ENCODE assay signal across 8 cellular contexts in the genomic region with DNA sequence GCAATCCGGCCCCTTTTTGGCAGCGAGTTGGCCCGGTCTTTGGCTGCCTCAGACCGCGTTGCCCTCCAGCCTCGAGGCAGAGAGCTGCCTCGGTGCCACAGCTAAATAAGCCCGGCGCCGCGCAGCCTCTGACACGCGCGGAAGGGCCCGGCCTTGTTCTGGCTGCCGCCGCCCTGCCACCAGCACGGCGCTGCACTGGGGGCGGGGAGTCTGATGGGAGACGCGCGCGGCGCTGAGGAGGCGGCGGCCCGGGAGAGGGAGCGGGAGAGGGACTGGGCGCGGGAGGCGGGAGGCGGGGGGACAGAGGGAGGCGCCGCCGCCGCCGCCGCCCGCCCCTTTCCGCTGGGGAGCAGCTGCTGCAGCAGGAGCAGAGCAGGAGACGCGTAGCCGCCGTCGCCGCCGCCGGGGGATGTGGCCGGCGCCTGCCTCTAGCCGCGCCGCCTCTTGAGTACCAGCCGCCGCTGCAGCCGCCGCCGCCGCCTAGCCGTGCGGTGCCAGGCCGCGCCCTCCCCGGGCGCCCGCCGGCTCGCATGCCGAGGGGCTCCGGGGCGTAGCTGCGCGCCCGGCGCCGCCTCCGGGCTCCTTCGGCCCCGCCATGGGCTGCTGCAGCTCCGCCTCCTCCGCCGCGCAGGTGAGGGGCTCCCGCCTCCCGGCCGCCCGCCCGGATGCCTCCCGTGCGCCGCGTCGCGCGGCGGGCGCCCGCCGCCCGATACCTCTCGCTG. TPM values are rescaled to one million over a fixed set of nuclear protein-coding genes. Genes with fewer than 3 reads are reported as not detected.
DNase-seq lines count a peak whose midpoint lies in the region; ATAC-seq and TF ChIP-seq lines count a peak whose summit lies in the region.

Gene SLC44A1 (plus strand): TSS at position 378 of the 722 bp plus-strand sequence. CDS start 218 bp downstream, at position 596.

- H2BK15ac ChIP-seq in mesenchymal stem cell (ENCODE audit: low read depth, poor library complexity, severe bottlenecking), result peak within 1 kb of the TSS; percentile 75

- peak within 1 kb of the TSS; percentile 77 for H2AFZ ChIP-seq in mesenchymal stem cell (ENCODE audit: low read depth, low read length)

- H3K79me1 ChIP-seq in mesenchymal stem cell (replicated peaks; ENCODE audit: low read length, poor library complexity, severe bottlenecking), result peaks cover 14% of the 10 kb centered on the region

- peak; percentile 98 for DNase-seq in COLO668 (lab: John Stamatoyannopoulos, UW; ENCODE audit: unreplicated experiment)
- peak; percentile 87 for DNase-seq in GM20000 (ENCODE audit: low spot score)
- peak; percentile 73 for DNase-seq in HS-5 (ENCODE audit: low read depth)
- DNase-seq in NK-92 (lab: John Stamatoyannopoulos, UW; ENCODE audit: unreplicated experiment), result peak; percentile 37
- peak; percentile 75 to 83 (median 80) for DNase-seq in activated CD8-positive, alpha-beta memory T cell treated with anti-CD3 and anti-CD28 coated beads for 48 hours (ENCODE audit: low read depth in 2 of 3, low spot score in 2 of 3)
- peak; percentile 87 to 88 (median 87) for DNase-seq in effector memory CD8-positive, alpha-beta T cell
- peak; percentile 96 for DNase-seq in mesenchymal stem cell
- peak; percentile 83 for DNase-seq in stimulated activated CD8-positive, alpha-beta memory T cell treated with anti-CD3 and anti-CD28 coated beads, Interleukin-12 subunit alpha, Interleukin-12 subunit beta, amount 100 ng/mL, for 24 hours (ENCODE audit: extremely low read depth)

- H3K14ac ChIP-seq in mesenchymal stem cell (ENCODE audit: low read length in 2 of 2), result peak within 1 kb of the TSS in 1 of 2 experiments; percentile 93

- ATAC-seq in effector memory CD8-positive, alpha-beta T cell (replicated peaks), result peak; percentile 80

- peak within 1 kb of the TSS; percentile 49 for H3K27ac ChIP-seq in mesenchymal stem cell (ENCODE audit: low read length, poor library complexity, severe bottlenecking)

- H2BK12ac ChIP-seq in mesenchymal stem cell (ENCODE audit: low read length in 2 of 2), result peak within 1 kb of the TSS in 1 of 2 experiments; percentile 71

- H3K18ac ChIP-seq in mesenchymal stem cell (ENCODE audit: low read depth in 1 of 2, low read length in 2 of 2), result peak within 1 kb of the TSS; percentile 92

- H3K36me3 ChIP-seq in mesenchymal stem cell (ENCODE audit: control insufficient read depth in 1 of 2, insufficient read depth in 2 of 2, low read depth in 1 of 2, low read length in 2 of 2), result no peaks in the 10 kb centered on the region

- peak within 1 kb of the TSS; percentile 85 for H2BK120ac ChIP-seq in mesenchymal stem cell (ENCODE audit: low read depth, low read length)

- no peak for TF ChIP-seq CTCF in GM20000 (IDR thresholded peaks at IDR 0.05; ENCODE audit: extremely low read depth, missing control alignments)

- peak within 1 kb of the TSS; percentile 99 for H3K4me2 ChIP-seq in mesenchymal stem cell (ENCODE audit: low read length, poor library complexity, severe bottlenecking)

- peak within 1 kb of the TSS; percentile 77 to 93 for H3K27ac Mint-ChIP-seq in effector memory CD8-positive, alpha-beta T cell

- H3K27me3 ChIP-seq in mesenchymal stem cell (ENCODE audit: control insufficient read depth in 1 of 2, insufficient read depth in 1 of 2, low read length in 2 of 2), result no peaks in the 10 kb centered on the region

- H3K4me3 Mint-ChIP-seq in effector memory CD8-positive, alpha-beta T cell, result peak within 1 kb of the TSS; percentile 92 to 95

- H4K8ac ChIP-seq in mesenchymal stem cell (ENCODE audit: low read length), result peak within 1 kb of the TSS; percentile 75

- no peak within 1 kb of the TSS for H2AK5ac ChIP-seq in mesenchymal stem cell (ENCODE audit: low read length, severe bottlenecking)

- H3K9me3 Mint-ChIP-seq in effector memory CD8-positive, alpha-beta T cell, result no peaks in the 10 kb centered on the region

- H4K91ac ChIP-seq in mesenchymal stem cell (ENCODE audit: low read length), result peak within 1 kb of the TSS; percentile 83

- no peaks in the 10 kb centered on the region for H3K9me3 ChIP-seq in mesenchymal stem cell (ENCODE audit: control insufficient read depth, low read length)

- peak within 1 kb of the TSS; percentile 91 for H3K9ac ChIP-seq in mesenchymal stem cell (ENCODE audit: low read length)

- H3K4ac ChIP-seq in mesenchymal stem cell (ENCODE audit: low read depth in 1 of 2, low read length in 2 of 2), result peak within 1 kb of the TSS; percentile 29 to 88

- H3K27me3 Mint-ChIP-seq in effector memory CD8-positive, alpha-beta T cell, result peaks cover 27 to 29% of the 10 kb centered on the region in 2 donors

- H3K4me3 ChIP-seq in mesenchymal stem cell (ENCODE audit: insufficient read depth in 1 of 2, low read depth in 1 of 2, low read length in 2 of 2), result peak within 1 kb of the TSS; percentile 85 to 92

- H3K36me3 Mint-ChIP-seq in effector memory CD8-positive, alpha-beta T cell (ENCODE audit: insufficient read depth), result peaks cover 9% of the 10 kb centered on the region

- peaks cover 11 to 13% of the 10 kb centered on the region in 2 donors for H3K4me1 Mint-ChIP-seq in effector memory CD8-positive, alpha-beta T cell (ENCODE audit: low read depth in 2 of 2)

- H3K4me1 ChIP-seq in mesenchymal stem cell (ENCODE audit: control insufficient read depth, insufficient read depth, low read depth, low read length), result no peaks in the 10 kb centered on the region

- under 1% methylated on average over 51 of the region's 102 CpGs for WGBS in mesenchymal stem cell

- H2BK5ac ChIP-seq in mesenchymal stem cell (ENCODE audit: low read depth, low read length, poor library complexity, severe bottlenecking), result peak within 1 kb of the TSS; percentile 62

- peak within 1 kb of the TSS in 1 of 2 experiments; percentile 98 for H3K23ac ChIP-seq in mesenchymal stem cell (ENCODE audit: low read length in 2 of 2)

RNA-seq across cellular contexts. Expression of gene SLC44A1, which starts in this region (rescaled TPM):
- 22.8 TPM for polyA plus RNA-seq in mesenchymal stem cell (2013, experiment 1 of 2)
- 22.9 TPM for polyA plus RNA-seq in mesenchymal stem cell (2013, experiment 2 of 2)

Comparison
In these comparisons a context has a peak if more than half of its experiments do, and no peak if none do; other contexts are left out.
1. Peak in every context shown above with its lines: DNase-seq, ATAC-seq, H3K4me3 ChIP-seq and H3K27ac ChIP-seq.
2. DNase-seq: peak in every context shown above with its lines; median percentile 98 in COLO668; 96 in mesenchymal stem cell; 87 in GM20000; 87 in effector memory CD8-positive, alpha-beta T cell; 83 in stimulated activated CD8-positive, alpha-beta memory T cell treated with anti-CD3 and anti-CD28 coated beads, Interleukin-12 subunit alpha, Interleukin-12 subunit beta, amount 100 ng/mL, for 24 hours; 80 in activated CD8-positive, alpha-beta memory T cell treated with anti-CD3 and anti-CD28 coated beads for 48 hours; 73 in HS-5; 37 in NK-92.